Comparison of ENCODE assay signal across 9 cellular contexts in the genomic region with DNA sequence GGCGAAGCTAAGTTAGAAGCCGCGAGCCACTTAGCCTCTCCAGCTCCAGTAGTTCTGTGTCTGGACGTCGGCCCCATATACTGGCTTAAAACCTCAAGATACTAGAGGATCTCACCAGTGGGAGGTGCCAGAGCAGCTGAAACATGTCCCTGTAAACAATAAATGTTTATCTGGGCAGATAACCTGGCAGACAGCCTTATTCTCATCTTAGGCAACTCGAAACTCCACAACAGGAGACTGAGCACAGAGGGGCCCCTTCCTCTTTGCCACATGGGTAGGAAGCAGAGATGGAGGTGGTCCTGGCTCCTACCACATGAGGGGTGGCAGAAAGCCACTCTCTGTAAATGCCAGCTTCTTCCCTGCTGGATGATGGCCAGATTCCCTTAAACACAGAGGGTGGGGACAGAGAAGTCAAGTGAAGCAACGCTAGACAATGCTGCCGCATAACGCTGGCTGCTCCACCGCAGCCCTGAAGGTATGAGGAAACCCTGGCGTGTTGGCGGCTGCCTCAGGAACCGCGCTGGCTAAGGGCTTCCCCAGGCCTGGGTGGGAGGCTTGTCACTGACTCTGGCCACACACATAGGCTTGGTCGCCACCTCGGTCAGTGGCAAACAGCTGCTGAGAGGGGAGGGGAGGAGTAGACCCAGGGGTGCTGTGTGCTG.
DNase-seq lines count a peak whose midpoint lies in the region; ATAC-seq, FAIRE-seq and TF ChIP-seq lines count a peak whose summit lies in the region.
"Had no signal": no experiment of that assay in that cellular context is flagged by ENCODE, and none has a peak within 500 bp of the region (broad histone marks: within the 10 kb centered on the region; RNA-seq: fewer than 3 reads in every experiment).

No MANE protein-coding gene starts in this region.

- no peak for TF ChIP-seq POLR2A in gastroesophageal sphincter (IDR thresholded peaks at IDR 0.05)

- ATAC-seq in gastroesophageal sphincter, result peak; percentile 87
- peak; percentile 40 to 83 (median 70) for ATAC-seq in pancreas
- ATAC-seq in HG03378 (IDR thresholded peaks at IDR 0.05; ENCODE audit: unreplicated experiment), result no peak

- H3K4me1 ChIP-seq in gastroesophageal sphincter (peaks cover 0 to 30% (median 25%) of the 10 kb centered on the region in 3 donors), pancreas (peaks cover 0 to 18% (median 0%) of the 10 kb centered on the region in 3 donors)
- peaks cover 13% of the 10 kb centered on the region for H3K4me1 ChIP-seq in CD8-positive, alpha-beta memory T cell (ENCODE audit: insufficient read depth, low read length)

- TF ChIP-seq EP300 in gastroesophageal sphincter (IDR thresholded peaks at IDR 0.05), result no peak

- TF ChIP-seq CTCF in gastroesophageal sphincter (IDR thresholded peaks at IDR 0.05) (no peak), pancreas (IDR thresholded peaks at IDR 0.05) (no peak)

- peaks cover 22% of the 10 kb centered on the region for H3K36me3 Mint-ChIP-seq in T-helper 2 cell treated with Interferon-gamma antibody and Interleukin-4, amounts not matched to agents 5 μg/mL and 100 μg/mL, for 36 hours (ENCODE audit: low read depth)
- peaks cover 5 to 40% (median 14%) of the 10 kb centered on the region in 3 donors for H3K36me3 Mint-ChIP-seq in CD8-positive, alpha-beta memory T cell

- peaks cover 23% of the 10 kb centered on the region for H3K4me1 Mint-ChIP-seq in T-helper 2 cell treated with Interferon-gamma antibody and Interleukin-4, amounts not matched to agents 5 μg/mL and 100 μg/mL, for 36 hours (ENCODE audit: low read depth)
- H3K4me1 Mint-ChIP-seq in CD8-positive, alpha-beta memory T cell, result peaks cover 15 to 22% (median 17%) of the 10 kb centered on the region in 3 donors

- DNase-seq in T-helper 2 cell treated with Interferon-gamma antibody and Interleukin-4, amounts not matched to agents 5 μg/mL and 100 μg/mL, for 36 hours (ENCODE audit: low spot score), result no peak
- DNase-seq in T-helper 2 cell (no peak), SKM-1 (lab: John Stamatoyannopoulos, UW; ENCODE audit: unreplicated experiment) (peak; percentile 10), pancreas (peak in 5 of 6 donors; percentile 15 to 63 (median 39)), retina (no peak)
- DNase-seq in CD8-positive, alpha-beta memory T cell, result no peak
- DNase-seq: DND-41 had no signal

- H3K27me3 ChIP-seq in gastroesophageal sphincter (no peaks in the 10 kb centered on the region), pancreas (no peaks in the 10 kb centered on the region)
- H3K27me3 ChIP-seq in CD8-positive, alpha-beta memory T cell (ENCODE audit: insufficient read depth, low read length, poor library complexity, severe bottlenecking), result no peaks in the 10 kb centered on the region

- POLR2A ChIA-PET in CD8-positive, alpha-beta memory T cell (lab: Charles Lee), result no interaction called here

- CTCF ChIA-PET in CD8-positive, alpha-beta memory T cell (lab: Charles Lee), result interaction anchor here (1.0 kb wide), 1 partner anchor 68 kb away, joined by 3 read pairs; the partner anchor contains the start of gene HIC1

- H3K36me3 ChIP-seq in gastroesophageal sphincter, result peaks cover 0 to 16% of the 10 kb centered on the region in 2 donors
- no peaks in the 10 kb centered on the region for H3K36me3 ChIP-seq in pancreas
- peaks cover 4% of the 10 kb centered on the region for H3K36me3 ChIP-seq in CD8-positive, alpha-beta memory T cell (ENCODE audit: insufficient read depth, low read length)

- H3K27ac ChIP-seq in gastroesophageal sphincter, result peak overlapping the region in 3 of 4 donors; percentile 60 to 78 (median 70)
- peak overlapping the region in 2 of 4 donors; percentile 64 to 69 for H3K27ac ChIP-seq in pancreas
- no peak overlapping the region for H3K27ac ChIP-seq in CD8-positive, alpha-beta memory T cell (ENCODE audit: low read depth, low read length)

- no peaks in the 10 kb centered on the region for H3K9me3 Mint-ChIP-seq in T-helper 2 cell treated with Interferon-gamma antibody and Interleukin-4, amounts not matched to agents 5 μg/mL and 100 μg/mL, for 36 hours
- H3K9me3 Mint-ChIP-seq in CD8-positive, alpha-beta memory T cell, result no peaks in the 10 kb centered on the region

- peak overlapping the region; percentile 19 for H3K4me3 Mint-ChIP-seq in T-helper 2 cell treated with Interferon-gamma antibody and Interleukin-4, amounts not matched to agents 5 μg/mL and 100 μg/mL, for 36 hours
- no peak overlapping the region for H3K4me3 Mint-ChIP-seq in CD8-positive, alpha-beta memory T cell

- WGBS in gastroesophageal sphincter (ENCODE audit: low coverage in 1 of 2), 2 donors, result 44 to 56% methylated on average over 4 to 9 of the region's 16 CpGs
- WGBS in pancreas, 2 donors, result 72 to 74% methylated on average over 16 of the region's 16 CpGs

- H3K27ac Mint-ChIP-seq in T-helper 2 cell treated with Interferon-gamma antibody and Interleukin-4, amounts not matched to agents 5 μg/mL and 100 μg/mL, for 36 hours, result no peak overlapping the region
- peak overlapping the region in 1 of 8 donors; percentile 8 for H3K27ac Mint-ChIP-seq in CD8-positive, alpha-beta memory T cell

- H3K27me3 Mint-ChIP-seq in T-helper 2 cell treated with Interferon-gamma antibody and Interleukin-4, amounts not matched to agents 5 μg/mL and 100 μg/mL, for 36 hours (ENCODE audit: low read depth), result no peaks in the 10 kb centered on the region
- H3K27me3 Mint-ChIP-seq in CD8-positive, alpha-beta memory T cell, result no peaks in the 10 kb centered on the region

- intact Hi-C loops in pancreas (cut with DNase I), result no loop called here

- H3K9me3 ChIP-seq in gastroesophageal sphincter, result no peaks in the 10 kb centered on the region
- no peaks in the 10 kb centered on the region for H3K9me3 ChIP-seq in pancreas
- no peaks in the 10 kb centered on the region for H3K9me3 ChIP-seq in CD8-positive, alpha-beta memory T cell (ENCODE audit: low read length)

- H3K4me3 ChIP-seq in gastroesophageal sphincter (no peak overlapping the region), pancreas (no peak overlapping the region)
- no peak overlapping the region for H3K4me3 ChIP-seq in CD8-positive, alpha-beta memory T cell (ENCODE audit: low read length)

- FAIRE-seq in pancreas (lab: Jason Lieb, UNC), result no peak

Comparison
In these comparisons a context has a peak if more than half of its experiments do, and no peak if none do; other contexts are left out.
1. DNase-seq: peak in SKM-1 (single experiment) and pancreas (5 of 6); none in T-helper 2 cell treated with Interferon-gamma antibody and Interleukin-4, amounts not matched to agents 5 μg/mL and 100 μg/mL, for 36 hours (single experiment), T-helper 2 cell (0 of 5), retina (single experiment) and CD8-positive, alpha-beta memory T cell (0 of 5).